28 cellular contexts compared by ENCODE assay signal in the genomic region with DNA sequence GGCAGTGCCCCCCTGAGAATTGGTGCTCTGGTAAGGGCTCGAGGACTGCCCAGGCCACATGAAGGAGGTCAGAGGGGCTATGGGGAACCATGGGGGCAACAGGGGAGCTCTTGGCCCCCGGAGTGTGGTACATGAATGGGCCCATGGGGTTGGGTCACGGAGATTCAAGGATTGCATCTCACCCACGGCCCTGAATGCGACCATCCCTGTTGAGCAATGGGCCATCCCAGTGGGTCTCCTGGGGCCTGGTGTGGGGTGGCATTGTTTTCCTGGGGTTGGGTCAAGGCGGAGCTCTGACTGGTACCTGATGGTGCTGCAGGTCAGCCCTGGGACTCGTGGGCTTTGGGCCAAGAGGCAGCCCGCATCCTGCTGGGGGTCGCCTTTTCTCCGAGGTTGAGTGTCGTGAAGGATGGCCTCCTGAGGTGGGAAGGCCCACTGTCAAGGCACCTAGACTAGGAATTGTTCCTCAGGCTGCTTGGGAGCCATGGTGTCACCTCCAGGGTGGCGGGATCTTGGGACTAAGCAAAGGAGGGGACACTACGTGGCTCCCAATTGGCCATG.
DNase-seq lines count a peak whose midpoint lies in the region; ATAC-seq, FAIRE-seq and TF ChIP-seq lines count a peak whose summit lies in the region.
"Had no signal": no experiment of that assay in that cellular context is flagged by ENCODE, and none has a peak within 500 bp of the region (broad histone marks: within the 10 kb centered on the region; RNA-seq: fewer than 3 reads in every experiment).

No MANE protein-coding gene starts in this region.

- H3K9me3 ChIP-seq in lower lobe of right lung = no peaks in the 10 kb centered on the region
- H3K9me3 ChIP-seq in spleen = peaks cover 0 to 100% (median 69%) of the 10 kb centered on the region in 8 donors
- H3K9me3 ChIP-seq: SK-N-SH, thoracic aorta had no signal

- intact Hi-C loops in lower lobe of right lung (cut with DNase I) = no loop called here
- intact Hi-C loops in spleen (cut with DNase I; ENCODE audit: low total_unique reads) = no loop called here

- H3K4me1 ChIP-seq in lower lobe of right lung = no peaks in the 10 kb centered on the region
- H3K4me1 ChIP-seq in spleen = no peaks in the 10 kb centered on the region
- H3K4me1 ChIP-seq: esophagus muscularis mucosa, foreskin keratinocyte had no signal

- no peak overlapping the region for H3K4me3 ChIP-seq in lower lobe of right lung
- H3K4me3 ChIP-seq in spleen = no peak overlapping the region
- H3K4me3 ChIP-seq: esophagus muscularis mucosa, GM23338, ovary, thoracic aorta had no signal

- no peaks in the 10 kb centered on the region for H3K27me3 ChIP-seq in lower lobe of right lung (ENCODE audit: low read depth)
- no peaks in the 10 kb centered on the region for H3K27me3 ChIP-seq in spleen (replicated peaks in 1 of 7)
- H3K27me3 ChIP-seq: esophagus muscularis mucosa, foreskin keratinocyte, ovary had no signal

- H3K36me3 ChIP-seq in lower lobe of right lung (no peaks in the 10 kb centered on the region), spleen (no peaks in the 10 kb centered on the region)
- H3K36me3 ChIP-seq: ovary, thoracic aorta had no signal

- TF ChIP-seq POLR2A in spleen (IDR thresholded peaks at IDR 0.05) = no peak

- peak; percentile 5 for DNase-seq in activated T-cell treated with anti-CD3 and anti-CD28 coated beads, Interleukin-2, amount 50 U/mL, for 1 hour
- no peak for DNase-seq in activated T-cell treated with anti-CD3 and anti-CD28 coated beads, Interleukin-2, amount 50 U/mL, for 48 hours
- DNase-seq in effector CD4-positive, alpha-beta T cell = peak; percentile 1
- DNase-seq in lower lobe of right lung = peak; percentile 23
- peak; percentile 52 for DNase-seq in spleen
- DNase-seq in D721Med (ENCODE audit: insufficient read length, low spot score) = no peak
- DNase-seq in NCI-H526 treated with DMSO at 0.1 percent for 48 hours (lab: John Stamatoyannopoulos, UW) = no peak
- DNase-seq: activated CD4-positive, alpha-beta memory T cell treated with anti-CD3 and anti-CD28 coated beads, Interleukin-2, amount 10 ng/mL, durations not matched to agents 7 days and 5 days; amygdala; cortex of kidney; DMS 273 treated with DMSO at 0.1 percent for 48 hours; foreskin keratinocyte; NCI-H1436 treated with DMSO at 0.1 percent for 48 hours; NCI-H2107; SK-N-SH; stimulated activated CD4-positive, alpha-beta T cell treated with anti-CD3 and anti-CD28 coated beads, Interleukin-15, amount 100 ng/mL, for 24 hours; stimulated activated naive CD4-positive, alpha-beta T cell treated with Interleukin-2 at 50 U/mL for 16 hours had no signal

- ATAC-seq in lower lobe of right lung (no peak), GM18907 (IDR thresholded peaks at IDR 0.05; ENCODE audit: unreplicated experiment) (no peak)
- ATAC-seq: CD8-positive, alpha-beta T cell; foreskin keratinocyte; GM23338; natural killer cell had no signal

- FAIRE-seq in D721Med (lab: Jason Lieb, UNC) = no peak
- FAIRE-seq: A204.1, GM12891, TTC549 had no signal

- WGBS in spleen, 5 donors = 80 to 88% (median 84%) methylated on average over 13 of the region's 13 CpGs

- TF ChIP-seq CTCF in lower lobe of right lung (IDR thresholded peaks at IDR 0.05) = no peak
- no peak for TF ChIP-seq CTCF in spleen (IDR thresholded peaks at IDR 0.05 in 8 of 11, conservative IDR thresholded peaks at IDR 0.05 in 3 of 11)
- no peak for TF ChIP-seq CTCF in D721Med (IDR thresholded peaks at IDR 0.05; ENCODE audit: insufficient read depth, missing control alignments)

- H3K27ac ChIP-seq in lower lobe of right lung = no peak overlapping the region
- no peak overlapping the region for H3K27ac ChIP-seq in spleen
- H3K27ac ChIP-seq: esophagus muscularis mucosa, foreskin keratinocyte, ovary, RWPE1, thoracic aorta had no signal

Comparison
In these comparisons a context has a peak if more than half of its experiments do, and no peak if none do; other contexts are left out.
1. DNase-seq: peak in activated T-cell treated with anti-CD3 and anti-CD28 coated beads, Interleukin-2, amount 50 U/mL, for 1 hour (single experiment), effector CD4-positive, alpha-beta T cell (single experiment), lower lobe of right lung (single experiment) and spleen (single experiment); none in activated T-cell treated with anti-CD3 and anti-CD28 coated beads, Interleukin-2, amount 50 U/mL, for 48 hours (0 of 2), D721Med (single experiment) and NCI-H526 treated with DMSO at 0.1 percent for 48 hours (single experiment).